11 cellular contexts compared by ENCODE assay signal in the genomic region with DNA sequence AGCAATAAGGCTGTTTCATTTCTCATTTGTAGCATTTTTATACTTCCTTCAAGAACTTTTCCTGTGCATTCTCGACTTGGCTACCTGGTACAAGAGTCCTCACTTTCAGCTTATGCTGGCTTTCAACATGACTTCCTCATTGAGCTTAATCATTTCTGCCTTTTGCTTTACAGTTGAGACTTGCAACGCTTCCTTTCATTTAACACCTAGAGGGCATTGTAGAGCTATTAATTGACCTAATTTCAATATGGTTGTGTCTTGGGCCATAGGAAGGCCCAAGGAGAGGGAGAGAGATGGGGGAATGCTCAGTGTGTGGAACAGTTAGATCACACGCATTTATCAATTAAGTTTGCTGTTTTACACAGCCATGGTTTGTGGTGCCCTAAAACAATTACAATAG. TPM values are rescaled to one million over a fixed set of nuclear protein-coding genes. Genes with fewer than 3 reads are reported as not detected.
DNase-seq lines count a peak whose midpoint lies in the region; ATAC-seq and TF ChIP-seq lines count a peak whose summit lies in the region.
"Had no signal": no experiment of that assay in that cellular context is flagged by ENCODE, and none has a peak within 500 bp of the region (broad histone marks: within the 10 kb centered on the region; RNA-seq: fewer than 3 reads in every experiment).

No MANE protein-coding gene starts in this region.

- H3K4me3 ChIP-seq in breast epithelium: no peak overlapping the region
- no peak overlapping the region for H3K4me3 ChIP-seq in colonic mucosa
- H3K4me3 ChIP-seq in transverse colon: no peak overlapping the region
- H3K4me3 ChIP-seq: GM23248 had no signal

- no TSS peak for BruUV-seq in MCF 10A (replicated peaks; lab: Mats Ljungman, UMichigan)

- intact Hi-C loops in MCF 10A (cut with micrococcal nuclease) (loop anchor here (1.0 to 5.0 kb wide), 7 partner anchors 83 to 447 kb away; no protein-coding TSS in a partner anchor), breast epithelium (cut with DNase I; ENCODE audit: low total_unique reads) (no loop called here), colonic mucosa (cut with DNase I) (loop anchor here (10.0 kb wide), 1 partner anchor 223 kb away; no protein-coding TSS in a partner anchor), transverse colon (cut with DNase I; ENCODE audit: low total_unique reads) (no loop called here)

- POLR2A ChIA-PET in MCF 10A (lab: Yijun Ruan, JAX): interaction anchor here (0.6 to 2.3 kb wide), 5 partner anchors 80 to 234 kb away, joined by 3 to 16 read pairs (median 3); no protein-coding TSS in a partner anchor

- 19 to 32% methylated on average over 3 of the region's 3 CpGs for WGBS in transverse colon (ENCODE audit: low coverage in 1 of 2), 2 donors

- no peak for ATAC-seq in HG02588 (IDR thresholded peaks at IDR 0.05; ENCODE audit: unreplicated experiment)
- ATAC-seq: stimulated activated naive CD8-positive, alpha-beta T cell treated with anti-CD3 and anti-CD28 coated beads, Interleukin-15, Interleukin-2, amounts not matched to agents 100 U/mL and 50 U/mL, for 24 hours had no signal

- H3K4me3 Mint-ChIP-seq in MCF 10A (ENCODE audit: unreplicated experiment): no peak overlapping the region

- TF ChIP-seq EP300 in transverse colon (IDR thresholded peaks at IDR 0.05; ENCODE audit: low read depth): no peak

- H3K9me3 ChIP-seq in breast epithelium (no peaks in the 10 kb centered on the region), colonic mucosa (no peaks in the 10 kb centered on the region), transverse colon (no peaks in the 10 kb centered on the region)
- H3K9me3 ChIP-seq: neutrophil had no signal

- H3K27ac ChIP-seq in breast epithelium (no peak overlapping the region), colonic mucosa (peak overlapping the region; percentile 71), transverse colon (peak overlapping the region; percentile 60 to 69 (median 66))
- H3K27ac ChIP-seq: GM23248, neutrophil had no signal

- no peak overlapping the region for H3K27ac Mint-ChIP-seq in MCF 10A (ENCODE audit: low read depth, unreplicated experiment)

- no peak for TF ChIP-seq POLR2A in breast epithelium (IDR thresholded peaks at IDR 0.05)
- no peak for TF ChIP-seq POLR2A in transverse colon (IDR thresholded peaks at IDR 0.05)

- peak; percentile 28 for TF ChIP-seq CTCF in MCF 10A (IDR thresholded peaks at IDR 0.05; ENCODE audit: unreplicated experiment)
- TF ChIP-seq CTCF in breast epithelium (IDR thresholded peaks at IDR 0.05): no peak
- TF ChIP-seq CTCF in colonic mucosa (IDR thresholded peaks at IDR 0.05): no peak
- peak in 4 of 5 experiments; percentile 7 to 59 (median 32) for TF ChIP-seq CTCF in transverse colon (IDR thresholded peaks at IDR 0.05)

- DNase-seq in MCF 10A (ENCODE audit: unreplicated experiment) (peak; percentile 54), breast epithelium (ENCODE audit: low spot score in 2 of 2) (no peak), LoVo (ENCODE audit: low spot score) (peak; percentile 5), colonic mucosa (no peak), transverse colon (no peak), DMS79 treated with DMSO at 0.1 percent for 48 hours (lab: John Stamatoyannopoulos, UW) (no peak), NCI-H2029 treated with DMSO at 0.1 percent for 48 hours (lab: John Stamatoyannopoulos, UW) (no peak)
- DNase-seq: GM23248; stimulated activated naive CD8-positive, alpha-beta T cell treated with anti-CD3 and anti-CD28 coated beads, Interleukin-15, Interleukin-2, amounts not matched to agents 100 U/mL and 50 U/mL, for 24 hours had no signal

- peaks cover 6% of the 10 kb centered on the region for H3K9me3 Mint-ChIP-seq in MCF 10A (ENCODE audit: unreplicated experiment)

- peaks cover 17% of the 10 kb centered on the region for H3K27me3 Mint-ChIP-seq in MCF 10A (ENCODE audit: insufficient read depth, unreplicated experiment)

- H3K36me3 ChIP-seq in breast epithelium (no peaks in the 10 kb centered on the region), colonic mucosa (no peaks in the 10 kb centered on the region), transverse colon (no peaks in the 10 kb centered on the region)
- H3K36me3 ChIP-seq: neutrophil had no signal

- in situ Hi-C loops in transverse colon (cut with MboI; ENCODE audit: low pct_ligation_motif_present in 1 of 4, low pct_unique_long_range_greater_than_20kb in 1 of 4, low sequenced_read_pairs in 3 of 4): no loop called here

- CTCF ChIA-PET in MCF 10A (lab: Yijun Ruan, JAX): interaction anchor here (0.5 to 5.3 kb wide), 35 partner anchors 13 to 446 kb away, joined by 3 to 115 read pairs (median 4); no protein-coding TSS in a partner anchor

- H3K4me1 Mint-ChIP-seq in MCF 10A (ENCODE audit: insufficient read depth, unreplicated experiment): no peaks in the 10 kb centered on the region

- H3K4me1 ChIP-seq in breast epithelium (no peaks in the 10 kb centered on the region), colonic mucosa (peaks cover 3% of the 10 kb centered on the region), transverse colon (peaks cover 5 to 18% (median 11%) of the 10 kb centered on the region in 4 donors)

- no peak overlapping the region for H3K9ac ChIP-seq in colonic mucosa (ENCODE audit: low read depth in 2 of 2, low read length in 2 of 2)
- H3K9ac ChIP-seq: GM23248 had no signal

- H3K36me3 Mint-ChIP-seq in MCF 10A (ENCODE audit: insufficient read depth, unreplicated experiment): no peaks in the 10 kb centered on the region

- no peaks in the 10 kb centered on the region for H3K27me3 ChIP-seq in breast epithelium
- no peaks in the 10 kb centered on the region for H3K27me3 ChIP-seq in colonic mucosa
- H3K27me3 ChIP-seq in transverse colon: no peaks in the 10 kb centered on the region
- H3K27me3 ChIP-seq: neutrophil had no signal

RNA-seq across cellular contexts. Expression of gene SLC22A2, which starts 37.2 kb away (rescaled TPM):
- total RNA-seq in MCF 10A (2022): not detected in 2 replicates
- total RNA-seq in breast epithelium: not detected
- not detected for total RNA-seq in colonic mucosa
- total RNA-seq in transverse colon: not detected
- total RNA-seq: GM23248 had no signal

Comparison
In these comparisons a context has a peak if more than half of its experiments do, and no peak if none do; other contexts are left out.
1. DNase-seq: peak in MCF 10A (single experiment) and LoVo (single experiment); none in breast epithelium (0 of 2), colonic mucosa (single experiment), transverse colon (single experiment), DMS79 treated with DMSO at 0.1 percent for 48 hours (single experiment) and NCI-H2029 treated with DMSO at 0.1 percent for 48 hours (single experiment).
2. CTCF ChIP-seq: peak in MCF 10A (single experiment) and transverse colon (4 of 5); none in breast epithelium (0 of 3) and colonic mucosa (single experiment).
3. intact Hi-C loops: an anchor here in MCF 10A (1.0 to 5.0 kb wide) and colonic mucosa (10.0 kb wide); none called in breast epithelium and transverse colon.
4. H3K27ac ChIP-seq: peak in colonic mucosa (single experiment) and transverse colon (4 of 4); none in breast epithelium (0 of 2).